25 cellular contexts compared by ENCODE assay signal in the genomic region with DNA sequence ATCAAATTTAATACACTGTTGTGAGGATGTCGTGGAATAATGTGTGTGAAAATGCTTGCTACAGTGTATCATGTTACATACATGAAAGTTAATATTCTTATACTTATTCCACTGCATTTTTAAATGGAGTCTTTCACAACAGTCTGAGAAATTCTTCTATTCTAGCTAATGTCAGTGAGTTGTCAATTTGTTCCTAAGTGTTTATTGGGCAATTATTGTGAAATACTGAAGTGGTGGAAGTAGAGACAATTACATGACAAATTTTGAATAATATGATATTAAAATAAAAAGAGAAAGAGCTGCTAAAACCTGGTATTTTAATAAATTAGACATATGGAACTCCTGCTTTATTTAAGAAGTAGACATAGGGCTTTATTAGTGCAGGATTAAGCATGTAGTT.
"Had no signal": no experiment of that assay in that cellular context is flagged by ENCODE, and none has a peak within 500 bp of the region (broad histone marks: within the 10 kb centered on the region; RNA-seq: fewer than 3 reads in every experiment).

No MANE protein-coding gene starts in this region.

- H3K4me1 ChIP-seq: SJCRH30 had no signal

- H3K9ac ChIP-seq: KMS-11, SK-N-SH had no signal

- H3K9me3 ChIP-seq: adrenal gland, Peyer's patch, SJCRH30, SK-N-SH had no signal

- H3K27ac ChIP-seq: adrenal gland, KMS-11, Peyer's patch, RWPE1, SJCRH30, VCaP had no signal

- H3K27me3 ChIP-seq: adrenal gland, MG63, Peyer's patch, SJCRH30 had no signal

- H3K36me3 ChIP-seq: adrenal gland, MG63, Peyer's patch, SJCRH30 had no signal

- DNase-seq: activated CD4-positive, alpha-beta memory T cell treated with anti-CD3 and anti-CD28 coated beads, Interleukin-2, amount 10 ng/mL, durations not matched to agents 7 days and 5 days; activated CD4-positive, alpha-beta T cell treated with anti-CD3 and anti-CD28 coated beads for 36 hours; activated CD4-positive, alpha-beta T cell treated with anti-CD3 and anti-CD28 coated beads, Interleukin-2, amount 50 U/mL, for 1 hour; activated gamma-delta T cell; activated naive CD4-positive, alpha-beta T cell treated with anti-CD3 and anti-CD28 coated beads for 36 hours; activated naive CD8-positive, alpha-beta T cell treated with anti-CD3 and anti-CD28 coated beads for 36 hours; activated T-cell treated with anti-CD3 and anti-CD28 coated beads for 4 hours; activated T-cell treated with anti-CD3 and anti-CD28 coated beads, Interleukin-2, amount 50 U/mL, for 48 hours; adrenal gland; anterior cingulate cortex; MG63; NCI-H1048; NCI-H146; NCI-H187 treated with DMSO at 0.1 percent for 48 hours; NCI-H2081 treated with DMSO at 0.1 percent for 48 hours; NCI-H446; NCI-H524; Peyer's patch; Right ventricle myocardium superior; SJCRH30; SK-N-SH; T-helper 1 cell had no signal

- H3K4me3 ChIP-seq: adrenal gland, MG63, Peyer's patch, SJCRH30 had no signal

- ATAC-seq: activated CD4-positive, alpha-beta T cell treated with anti-CD3 and anti-CD28 coated beads for 36 hours had no signal

- H3K4me2 ChIP-seq: KMS-11, SK-N-SH had no signal
